ENCODE assay signal across 1 cellular context in genomic region chr4:99949034-99949998, GRCh38.
A peak's percentile ranks its signal among the peaks of the same experiment; 100 is the strongest.
TF ChIP-seq lines count a peak whose summit lies in the region.

No MANE protein-coding gene starts in this region.

TF ChIP-seq in GM12878, 131 proteins besides CTCF, POLR2A, EP300 and RAD21 (continued from another document):
- no peak for TF ChIP-seq ZBTB33 (IDR thresholded peaks at IDR 0.05)
- no peak for TF ChIP-seq ZNF384 (IDR thresholded peaks at IDR 0.05; ENCODE audit: borderline replicate concordance, low read depth, low read length)
- peak; percentile 51; the same call in 1 of the 2 replicates for TF ChIP-seq CBFB (IDR thresholded peaks at IDR 0.05; ENCODE audit: low read depth)
- TF ChIP-seq NFYA (IDR thresholded peaks at IDR 0.05; ENCODE audit: borderline replicate concordance, low read depth, low read length), result no peak
- 0 out of 2 replicates have a peak, but pooled peaks have one; percentile 3 for TF ChIP-seq ZNF24 (IDR thresholded peaks at IDR 0.05)
- TF ChIP-seq ETV6 (conservative IDR thresholded peaks at IDR 0.05 in 1 of 2, IDR thresholded peaks at IDR 0.05 in 1 of 2; ENCODE audit: borderline replicate concordance in 1 of 2, low read depth in 1 of 2), result no peak
- no peak for TF ChIP-seq KDM1A (IDR thresholded peaks at IDR 0.05; ENCODE audit: borderline replicate concordance)
- TF ChIP-seq KAT2A (conservative IDR thresholded peaks at IDR 0.05; ENCODE audit: control insufficient read depth, low read depth, low read length), result no peak
- TF ChIP-seq E4F1 (IDR thresholded peaks at IDR 0.05; ENCODE audit: borderline replicate concordance, partially characterized antibody), result no peak
- TF ChIP-seq EGR1 (IDR thresholded peaks at IDR 0.05; ENCODE audit: borderline replicate concordance in 1 of 2, low read depth in 2 of 2, low read length in 2 of 2), result peak in 1 of 2 experiments; percentile 21; a peak in 1 of 3 replicates
- TF ChIP-seq KLF5 (IDR thresholded peaks at IDR 0.05; ENCODE audit: partially characterized antibody), result no peak
- TF ChIP-seq MEF2B (IDR thresholded peaks at IDR 0.05; ENCODE audit: partially characterized antibody, poor library complexity, severe bottlenecking), result no peak
